In genomic region chr13:92838786-92839185, GRCh38 we compare ENCODE assay signal across 12 cellular contexts.
DNase-seq lines count a peak whose midpoint lies in the region; ATAC-seq, FAIRE-seq and TF ChIP-seq lines count a peak whose summit lies in the region.
"Had no signal": no experiment of that assay in that cellular context is flagged by ENCODE, and none has a peak within 500 bp of the region (broad histone marks: within the 10 kb centered on the region; RNA-seq: fewer than 3 reads in every experiment).

No MANE protein-coding gene starts in this region.

- no peak overlapping the region for H2AFZ ChIP-seq in H9 (ENCODE audit: low read length)

- no peaks in the 10 kb centered on the region for H3K4me1 ChIP-seq in H9 (ENCODE audit: insufficient read depth, low read length)

- H3K4me2 ChIP-seq in H9 (ENCODE audit: insufficient read depth, insufficient read length, low read length) = no peak overlapping the region

- no peak overlapping the region for H2AK5ac ChIP-seq in H9 (ENCODE audit: insufficient read length, low read length)

- no peak overlapping the region for H3K18ac ChIP-seq in H9 (ENCODE audit: insufficient read length, low read depth, low read length)

- no peak overlapping the region for H4K91ac ChIP-seq in H9 (ENCODE audit: insufficient read length, low read depth, low read length)

- H3K9me3 ChIP-seq in H9 (ENCODE audit: control insufficient read depth, low read depth, low read length) (no peaks in the 10 kb centered on the region), WERI-Rb-1 (ENCODE audit: severe bottlenecking) (no peaks in the 10 kb centered on the region)

- no peak overlapping the region for H2BK120ac ChIP-seq in H9 (ENCODE audit: low read depth, low read length, poor library complexity, severe bottlenecking)

- no peaks in the 10 kb centered on the region for H3K79me1 ChIP-seq in H9 (ENCODE audit: insufficient read depth, low read depth, low read length, poor library complexity, severe bottlenecking)

- FAIRE-seq in HTR-8/SVneo (lab: Jason Lieb, UNC) = no peak

- H2BK5ac ChIP-seq in H9 (ENCODE audit: insufficient read length, low read length) = no peak overlapping the region

- no peak overlapping the region for H3K14ac ChIP-seq in H9 (ENCODE audit: insufficient read depth, low read length)

- H3K27me3 ChIP-seq in H9 (ENCODE audit: insufficient read depth, low read length) = no peaks in the 10 kb centered on the region
- no peaks in the 10 kb centered on the region for H3K27me3 ChIP-seq in WERI-Rb-1 (ENCODE audit: insufficient read depth, low read depth, severe bottlenecking)

- H3K23ac ChIP-seq in H9 (ENCODE audit: insufficient read length, low read depth, low read length) = no peak overlapping the region

- no peak overlapping the region for H2BK12ac ChIP-seq in H9 (ENCODE audit: insufficient read length, low read depth, low read length)

- no peak overlapping the region for H2BK20ac ChIP-seq in H9 (ENCODE audit: low read depth, low read length, poor library complexity, severe bottlenecking)

- peak; percentile 69 for ATAC-seq in GM18870 (IDR thresholded peaks at IDR 0.05; ENCODE audit: unreplicated experiment)
- ATAC-seq: Right ventricle myocardium inferior had no signal

- H3K9me3 Mint-ChIP-seq in H9 = no peaks in the 10 kb centered on the region; a peak in 1 of 5 replicates

- DNase-seq in HTR-8/SVneo (ENCODE audit: insufficient read length, low spot score) (peak; percentile 20), choroid plexus epithelial cell (ENCODE audit: low read depth) (peak; percentile 97), smooth muscle cell of the brain vasculature (ENCODE audit: low read depth, low spot score) (peak; percentile 39), H9 (no peak), NCI-H2171 (lab: John Stamatoyannopoulos, UW) (no peak), WERI-Rb-1 (no peak)
- DNase-seq in activated CD4-positive, alpha-beta T cell treated with anti-CD3 and anti-CD28 coated beads, Interleukin-2, amount 50 U/mL, for 4 hours = no peak
- DNase-seq: activated CD4-positive, alpha-beta T cell treated with anti-CD3 and anti-CD28 coated beads for 4 hours; activated naive CD4-positive, alpha-beta T cell treated with anti-CD3 and anti-CD28 coated beads for 36 hours; NCI-H1930 had no signal

- no peaks in the 10 kb centered on the region for H3K79me2 ChIP-seq in H9 (ENCODE audit: insufficient read depth, low read length)

- no peak for TF ChIP-seq CTCF in choroid plexus epithelial cell (conservative IDR thresholded peaks at IDR 0.05; ENCODE audit: low read depth, low read length)
- TF ChIP-seq CTCF in H9 (conservative IDR thresholded peaks at IDR 0.05) = no peak
- no peak for TF ChIP-seq CTCF in WERI-Rb-1 (IDR thresholded peaks at IDR 0.05; ENCODE audit: low read depth, low read length)

- H3K27ac ChIP-seq in H9 (ENCODE audit: insufficient read length, low read depth, low read length) = no peak overlapping the region
- no peak overlapping the region for H3K27ac ChIP-seq in WERI-Rb-1

- H4K20me1 ChIP-seq in H9 (ENCODE audit: control insufficient read depth, insufficient read depth, insufficient read length) = no peaks in the 10 kb centered on the region

- H3K36me3 Mint-ChIP-seq in H9 (ENCODE audit: insufficient read depth in 1 of 3, low read depth in 3 of 3) = no peaks in the 10 kb centered on the region

- H4K5ac ChIP-seq in H9 (ENCODE audit: insufficient read length, low read depth, low read length) = no peak overlapping the region

- H3K27ac Mint-ChIP-seq in H9 = no peak overlapping the region
- H3K27ac Mint-ChIP-seq: activated naive CD4-positive, alpha-beta T cell treated with anti-CD3 and anti-CD28 coated beads for 36 hours had no signal

- H3K27me3 Mint-ChIP-seq in H9 (ENCODE audit: low read depth) = no peaks in the 10 kb centered on the region

- WGBS in H9 (ENCODE audit: extremely low coverage, insufficient read length, low lambda C conversion rate) = no CpG with 5 or more reads among the region's 3 CpGs

- no peaks in the 10 kb centered on the region for H3K4me1 Mint-ChIP-seq in H9

- H3K4me3 ChIP-seq in choroid plexus epithelial cell (ENCODE audit: low read depth, low read length) = no peak overlapping the region
- H3K4me3 ChIP-seq in WERI-Rb-1 (ENCODE audit: low read depth, low read length) = no peak overlapping the region

- no peak overlapping the region for H2BK15ac ChIP-seq in H9 (ENCODE audit: low read depth, low read length)

- H3K4me3 Mint-ChIP-seq in H9 = no peak overlapping the region
- H3K4me3 Mint-ChIP-seq: activated naive CD4-positive, alpha-beta T cell treated with anti-CD3 and anti-CD28 coated beads for 36 hours had no signal

- H4K8ac ChIP-seq in H9 (replicated peaks; ENCODE audit: insufficient read length, low read depth, low read length) = no peak overlapping the region

- no peak overlapping the region for H3K9ac ChIP-seq in H9 (ENCODE audit: extremely low read depth, insufficient read length, low read length)

- H3K36me3 ChIP-seq in WERI-Rb-1 = no peaks in the 10 kb centered on the region

- H3K56ac ChIP-seq in H9 (ENCODE audit: insufficient read length, low read depth, low read length) = no peak overlapping the region

- no peak overlapping the region for H3T11ph ChIP-seq in H9 (ENCODE audit: low read length)

- no peak overlapping the region for H3K4ac ChIP-seq in H9 (ENCODE audit: low read depth, low read length)

- no peaks in the 10 kb centered on the region for H3K23me2 ChIP-seq in H9 (ENCODE audit: insufficient read length, low read depth, low read length, poor library complexity, severe bottlenecking)

Comparison
In these comparisons a context has a peak if more than half of its experiments do, and no peak if none do; other contexts are left out.
1. DNase-seq: peak in HTR-8/SVneo (single experiment), choroid plexus epithelial cell (single experiment) and smooth muscle cell of the brain vasculature (single experiment); none in H9 (single experiment), NCI-H2171 (single experiment), WERI-Rb-1 (single experiment) and activated CD4-positive, alpha-beta T cell treated with anti-CD3 and anti-CD28 coated beads, Interleukin-2, amount 50 U/mL, for 4 hours (0 of 2).